ENCODE assay signal across 9 cellular contexts in the genomic region with DNA sequence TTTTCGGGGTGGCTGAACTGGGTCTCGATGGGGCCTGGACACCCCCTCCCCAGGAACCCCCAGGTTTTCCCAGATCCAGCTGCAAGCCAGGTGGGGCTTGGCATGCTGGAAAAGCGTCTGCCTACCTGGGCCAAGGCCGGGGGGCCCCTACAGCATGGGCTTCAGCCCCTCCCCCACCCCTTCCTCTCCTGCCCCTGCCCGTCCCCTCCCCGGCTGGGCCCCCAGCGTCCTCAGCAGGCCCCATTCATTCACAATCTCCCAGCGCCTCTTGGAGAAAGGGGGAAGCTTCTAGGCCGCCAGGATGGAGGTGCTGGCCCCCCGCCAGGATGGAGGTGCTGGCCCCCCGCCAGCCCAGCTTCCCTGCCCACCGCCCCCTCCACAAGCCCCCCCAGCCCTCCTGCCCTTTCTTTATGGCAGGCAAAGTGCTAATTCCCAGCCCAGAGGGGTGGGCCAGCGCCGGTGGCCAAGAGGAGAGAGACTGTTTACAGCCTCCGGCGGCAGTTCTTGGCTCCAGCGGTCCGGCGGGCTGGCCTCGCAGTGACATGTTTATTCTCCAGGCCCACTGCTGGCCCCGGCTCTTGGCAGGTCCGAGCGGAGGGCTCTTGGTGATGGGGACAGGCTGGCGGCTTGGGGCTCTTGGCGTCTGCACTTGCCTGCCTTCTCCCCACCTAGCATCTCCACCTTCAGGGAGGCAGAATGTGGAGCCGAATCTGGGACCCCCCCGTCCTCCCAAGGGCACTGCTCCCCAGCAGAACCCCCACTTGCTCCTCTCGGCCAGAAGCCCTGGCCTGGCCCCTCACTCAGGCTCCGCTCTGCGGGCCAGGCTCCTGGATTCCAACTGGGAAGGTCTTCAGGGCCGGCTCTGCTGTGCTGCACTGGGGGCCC.
DNase-seq lines count a peak whose midpoint lies in the region; ATAC-seq, FAIRE-seq and TF ChIP-seq lines count a peak whose summit lies in the region.
"Had no signal": no experiment of that assay in that cellular context is flagged by ENCODE, and none has a peak within 500 bp of the region (broad histone marks: within the 10 kb centered on the region; RNA-seq: fewer than 3 reads in every experiment).

No MANE protein-coding gene starts in this region.

- no peaks in the 10 kb centered on the region for H3K27me3 ChIP-seq in vagina

- DNase-seq in NCI-H748 (lab: John Stamatoyannopoulos, UW; ENCODE audit: unreplicated experiment) (peak; percentile 26), NCI-H748 treated with DMSO at 0.1 percent for 48 hours (lab: John Stamatoyannopoulos, UW) (no peak), frontal cortex (ENCODE audit: low spot score in 2 of 2) (peak; percentile 61 to 62), mucosa of descending colon (peak; percentile 46 to 76 (median 65)), vagina (ENCODE audit: extremely low spot score in 2 of 2) (no peak), SKM-1 (lab: John Stamatoyannopoulos, UW; ENCODE audit: unreplicated experiment) (no peak), NCI-H1436 (lab: John Stamatoyannopoulos, UW) (no peak)
- DNase-seq: activated T-cell treated with anti-CD3 and anti-CD28 coated beads, Interleukin-2, amount 50 U/mL, for 1 hour had no signal

- H3K9me3 ChIP-seq in mucosa of descending colon: no peaks in the 10 kb centered on the region
- H3K9me3 ChIP-seq in vagina: no peaks in the 10 kb centered on the region

- intact Hi-C loops in mucosa of descending colon (cut with DNase I, micrococcal nuclease): no loop called here
- intact Hi-C loops in vagina (cut with DNase I): no loop called here

- FAIRE-seq in frontal cortex (lab: Jason Lieb, UNC): no peak

- no peak for TF ChIP-seq CTCF in mucosa of descending colon (IDR thresholded peaks at IDR 0.05)
- no peak for TF ChIP-seq CTCF in vagina (IDR thresholded peaks at IDR 0.05)

- H3K27ac ChIP-seq in vagina: peak overlapping the region; percentile 54

- H3K36me3 ChIP-seq in mucosa of descending colon (ENCODE audit: low read depth): no peaks in the 10 kb centered on the region
- H3K36me3 ChIP-seq in vagina: no peaks in the 10 kb centered on the region

- ATAC-seq in mucosa of descending colon (peak; percentile 32), GM19035 (IDR thresholded peaks at IDR 0.05; ENCODE audit: unreplicated experiment) (no peak)

- TF ChIP-seq POLR2A in vagina (IDR thresholded peaks at IDR 0.05): no peak

- no peak overlapping the region for H3K4me3 ChIP-seq in mucosa of descending colon
- peak overlapping the region in 1 of 2 donors; percentile 16 for H3K4me3 ChIP-seq in vagina

- H3K4me1 ChIP-seq in mucosa of descending colon (ENCODE audit: low read depth) (no peaks in the 10 kb centered on the region), vagina (peaks cover 52% of the 10 kb centered on the region)

Comparison
In these comparisons a context has a peak if more than half of its experiments do, and no peak if none do; other contexts are left out.
1. DNase-seq: peak in NCI-H748 (single experiment), frontal cortex (2 of 2) and mucosa of descending colon (3 of 3); none in NCI-H748 treated with DMSO at 0.1 percent for 48 hours (single experiment), vagina (0 of 2), SKM-1 (single experiment) and NCI-H1436 (single experiment).